ENCODE assay signal across 15 cellular contexts in genomic region chr11:116082256-116082655, GRCh38.
DNase-seq lines count a peak whose midpoint lies in the region; ATAC-seq and TF ChIP-seq lines count a peak whose summit lies in the region.
"Had no signal": no experiment of that assay in that cellular context is flagged by ENCODE, and none has a peak within 500 bp of the region (broad histone marks: within the 10 kb centered on the region; RNA-seq: fewer than 3 reads in every experiment).

No MANE protein-coding gene starts in this region.

- H3K27me3 Mint-ChIP-seq in neural crest cell (ENCODE audit: low read depth), result no peaks in the 10 kb centered on the region

- peaks cover 3% of the 10 kb centered on the region for H3K9me3 Mint-ChIP-seq in neural crest cell

- H3K27ac Mint-ChIP-seq in neural crest cell (ENCODE audit: unreplicated experiment), result peak overlapping the region; percentile 30
- H3K27ac Mint-ChIP-seq: CD4-positive, CD25-positive, alpha-beta regulatory T cell; CD8-positive, alpha-beta memory T cell had no signal

- no peak for TF ChIP-seq CTCF in neural crest cell (conservative IDR thresholded peaks at IDR 0.05)
- TF ChIP-seq CTCF in omental fat pad (IDR thresholded peaks at IDR 0.05), result no peak

- in situ Hi-C loops in G401 (cut with HindIII; ENCODE audit: low sequenced_read_pairs), result no loop called here

- no peaks in the 10 kb centered on the region for H3K36me3 Mint-ChIP-seq in neural crest cell (ENCODE audit: low read depth)
- H3K36me3 Mint-ChIP-seq: CD4-positive, CD25-positive, alpha-beta regulatory T cell had no signal

- DNase-seq in G401 (ENCODE audit: low spot score) (peak; percentile 93), cerebellum (ENCODE audit: low spot score) (peak; percentile 83), neural crest cell (ENCODE audit: low read depth, low spot score) (no peak), NCI-H524 (lab: John Stamatoyannopoulos, UW) (no peak), omental fat pad (ENCODE audit: low spot score) (no peak), midbrain (lab: John Stamatoyannopoulos, UW) (no peak)
- DNase-seq: BE2C; CD4-positive, CD25-positive, alpha-beta regulatory T cell; CD8-positive, alpha-beta memory T cell; COR-L47; DMS 273 treated with DMSO at 0.1 percent for 48 hours; DMS53; DND-41; GDM1; GM23248 had no signal

- no peak for ATAC-seq in omental fat pad (ENCODE audit: low FRiP score)

- no peak overlapping the region for H3K4me3 Mint-ChIP-seq in neural crest cell
- H3K4me3 Mint-ChIP-seq: CD4-positive, CD25-positive, alpha-beta regulatory T cell had no signal

- no peaks in the 10 kb centered on the region for H3K4me1 Mint-ChIP-seq in neural crest cell
- H3K4me1 Mint-ChIP-seq: CD4-positive, CD25-positive, alpha-beta regulatory T cell; CD8-positive, alpha-beta memory T cell had no signal

Comparison
In these comparisons a context has a peak if more than half of its experiments do, and no peak if none do; other contexts are left out.
1. DNase-seq: peak in G401 (single experiment) and cerebellum (single experiment); none in neural crest cell (single experiment), NCI-H524 (0 of 2), omental fat pad (single experiment) and midbrain (single experiment).